ENCODE assay signal across 29 cellular contexts in genomic region chr17:74083321-74083720, GRCh38.
"Had no signal": no experiment of that assay in that cellular context is flagged by ENCODE, and none has a peak within 500 bp of the region (broad histone marks: within the 10 kb centered on the region; RNA-seq: fewer than 3 reads in every experiment).

No MANE protein-coding gene starts in this region.

- H3K4me1 ChIP-seq: parathyroid adenoma, psoas muscle, right lobe of liver, sigmoid colon, spleen, suprapubic skin, testis, tibial artery, transverse colon, upper lobe of right lung, uterus had no signal

- H3K27ac Mint-ChIP-seq: natural killer cell; progenitor cell of endocrine pancreas; stimulated activated memory B cell treated with anti-CD40 and anti-IgM and Interleukin-4, amounts not matched to agents 10 μg/mL and 1 μg/mL and 100 μg/mL, for 72 hours; stimulated activated naive CD8-positive, alpha-beta T cell treated with anti-CD3 and anti-CD28 coated beads, Interleukin-15, amount 100 ng/mL, for 72 hours; type B pancreatic cell had no signal

- H3K4me1 Mint-ChIP-seq: natural killer cell; stimulated activated memory B cell treated with anti-CD40 and anti-IgM and Interleukin-4, amounts not matched to agents 10 μg/mL and 1 μg/mL and 100 μg/mL, for 72 hours; stimulated activated naive CD8-positive, alpha-beta T cell treated with anti-CD3 and anti-CD28 coated beads, Interleukin-15, amount 100 ng/mL, for 72 hours had no signal

- H3K4me3 ChIP-seq: neural progenitor cell, ovary, psoas muscle, right lobe of liver, sigmoid colon, smooth muscle cell, spleen, suprapubic skin, testis, tibial artery, transverse colon, upper lobe of right lung, uterus had no signal

- DNase-seq: natural killer cell; occipital lobe; ovary; psoas muscle; right cardiac atrium; right lobe of liver; sigmoid colon; spleen; stimulated activated CD4-positive, alpha-beta T cell treated with anti-CD3 and anti-CD28 coated beads, Interleukin-12 subunit alpha, Interleukin-12 subunit beta, amount 100 ng/mL, for 4 hours; stimulated activated CD4-positive, alpha-beta T cell treated with anti-CD3 and anti-CD28 coated beads, Interleukin-1b, Interleukin-23, amount 100 ng/mL, for 48 hours; stimulated activated CD4-positive, alpha-beta T cell treated with anti-CD3 and anti-CD28 coated beads, Interleukin-4, amount 100 ng/mL, for 1 hour; stimulated activated CD4-positive, alpha-beta T cell treated with anti-CD3 and anti-CD28 coated beads, Interleukin-4, amount 100 ng/mL, for 4 hours; stimulated activated CD8-positive, alpha-beta memory T cell treated with anti-CD3 and anti-CD28 coated beads, Interleukin-4, amount 100 ng/mL, for 48 hours; stimulated activated naive CD4-positive, alpha-beta T cell; stimulated activated naive CD8-positive, alpha-beta T cell treated with anti-CD3 and anti-CD28 coated beads, Interleukin-15, amount 100 ng/mL, for 72 hours; stimulated activated naive CD8-positive, alpha-beta T cell treated with anti-CD3 and anti-CD28 coated beads, Interleukin-15, Interleukin-2, amounts not matched to agents 100 U/mL and 50 U/mL, for 24 hours; substantia nigra; testis; tibial artery; transverse colon; upper lobe of right lung; uterus had no signal

- H3K36me3 ChIP-seq: neural progenitor cell, ovary, right lobe of liver, sigmoid colon, spleen, suprapubic skin, tibial artery, transverse colon, upper lobe of right lung, uterus had no signal

- H3K9me3 Mint-ChIP-seq: neural progenitor cell, type B pancreatic cell had no signal

- H3K4me3 Mint-ChIP-seq: natural killer cell; neural progenitor cell; stimulated activated memory B cell treated with anti-CD40 and anti-IgM and Interleukin-4, amounts not matched to agents 10 μg/mL and 1 μg/mL and 100 μg/mL, for 72 hours; stimulated activated naive CD8-positive, alpha-beta T cell treated with anti-CD3 and anti-CD28 coated beads, Interleukin-15, amount 100 ng/mL, for 72 hours; type B pancreatic cell had no signal

- H3K27ac ChIP-seq: neural progenitor cell, ovary, parathyroid adenoma, psoas muscle, right lobe of liver, sigmoid colon, spleen, suprapubic skin, testis, tibial artery, transverse colon, upper lobe of right lung, uterus had no signal

- H3K9me3 ChIP-seq: ovary, psoas muscle, right lobe of liver, sigmoid colon, suprapubic skin, testis, tibial artery, upper lobe of right lung, uterus had no signal

- H3K36me3 Mint-ChIP-seq: neural progenitor cell; stimulated activated memory B cell treated with anti-CD40 and anti-IgM and Interleukin-4, amounts not matched to agents 10 μg/mL and 1 μg/mL and 100 μg/mL, for 72 hours; type B pancreatic cell had no signal

- ATAC-seq: natural killer cell; psoas muscle; right cardiac atrium; right lobe of liver; stimulated activated memory B cell treated with anti-CD40 and anti-IgM and Interleukin-4, amounts not matched to agents 10 μg/mL and 1 μg/mL and 100 μg/mL, for 72 hours; stimulated activated naive CD8-positive, alpha-beta T cell treated with anti-CD3 and anti-CD28 coated beads, Interleukin-15, amount 100 ng/mL, for 72 hours; stimulated activated naive CD8-positive, alpha-beta T cell treated with anti-CD3 and anti-CD28 coated beads, Interleukin-15, Interleukin-2, amounts not matched to agents 100 U/mL and 50 U/mL, for 24 hours; upper lobe of right lung had no signal
